2 cellular contexts compared by ENCODE assay signal in genomic region chr2:241804326-241805276, GRCh38.
TF ChIP-seq lines count a peak whose summit lies in the region.

No MANE protein-coding gene starts in this region.

TF ChIP-seq in A549, 52 proteins besides CTCF, POLR2A, EP300 and RAD21:
- TF ChIP-seq ZC3H11A (IDR thresholded peaks at IDR 0.05) (no peak), HMGXB4 (CRISPR knock-in tag; IDR thresholded peaks at IDR 0.05; ENCODE audit: borderline replicate concordance) (no peak), GATA3 (IDR thresholded peaks at IDR 0.05; ENCODE audit: borderline replicate concordance) (no peak), SREBF2 (IDR thresholded peaks at IDR 0.05) (no peak), MAX (IDR thresholded peaks at IDR 0.05) (no peak), ATOH8 (CRISPR knock-in tag; IDR thresholded peaks at IDR 0.05; ENCODE audit: low read depth) (no peak)

TF ChIP-seq in SK-N-SH, 30 proteins besides CTCF, POLR2A, EP300 and RAD21:
- TF ChIP-seq SIN3A (IDR thresholded peaks at IDR 0.05; ENCODE audit: borderline replicate concordance, low read depth, low read length) = no peak
- no peak for TF ChIP-seq POLR2AphosphoS5 (IDR thresholded peaks at IDR 0.05; ENCODE audit: low read depth, low read length)
